In genomic region chr1:188479146-188479545, GRCh38 we compare ENCODE assay signal across 24 cellular contexts.
DNase-seq lines count a peak whose midpoint lies in the region; ATAC-seq and TF ChIP-seq lines count a peak whose summit lies in the region.
"Had no signal": no experiment of that assay in that cellular context is flagged by ENCODE, and none has a peak within 500 bp of the region (broad histone marks: within the 10 kb centered on the region; RNA-seq: fewer than 3 reads in every experiment).

No MANE protein-coding gene starts in this region.

- ATAC-seq in omental fat pad (ENCODE audit: low FRiP score) (peak; percentile 28), HG03039 (IDR thresholded peaks at IDR 0.05; ENCODE audit: unreplicated experiment) (no peak), GM18520 (IDR thresholded peaks at IDR 0.05; ENCODE audit: unreplicated experiment) (no peak)
- ATAC-seq: GM23338 had no signal

- DNase-seq in ELR (ENCODE audit: low read depth) = peak; percentile 30
- DNase-seq in amniotic epithelial cell (ENCODE audit: low read depth) = peak; percentile 43
- peak; percentile 74 for DNase-seq in fibroblast of peridontal ligament (ENCODE audit: extremely low read depth)
- DNase-seq in omental fat pad (ENCODE audit: low spot score) = no peak
- no peak for DNase-seq in SW480 (ENCODE audit: low spot score)
- DNase-seq: 8988T, ACHN, Calu3, DMS153, DND-41, H9, HFFc6, Karpas-422, NCI-H1092, NCI-H1417 treated with DMSO at 0.1 percent for 48 hours, NCI-H1694 treated with DMSO at 0.1 percent for 48 hours, NCI-H2081, NCI-H226, NCI-H510A, NCI-H69, SHP77 treated with DMSO at 0.1 percent for 48 hours had no signal

- TF ChIP-seq CTCF in omental fat pad (IDR thresholded peaks at IDR 0.05) = no peak

Comparison
In these comparisons a context has a peak if more than half of its experiments do, and no peak if none do; other contexts are left out.
1. DNase-seq: peak in ELR (single experiment), amniotic epithelial cell (single experiment) and fibroblast of peridontal ligament (single experiment); none in omental fat pad (single experiment) and SW480 (single experiment).